32 cellular contexts compared by ENCODE assay signal in the genomic region with DNA sequence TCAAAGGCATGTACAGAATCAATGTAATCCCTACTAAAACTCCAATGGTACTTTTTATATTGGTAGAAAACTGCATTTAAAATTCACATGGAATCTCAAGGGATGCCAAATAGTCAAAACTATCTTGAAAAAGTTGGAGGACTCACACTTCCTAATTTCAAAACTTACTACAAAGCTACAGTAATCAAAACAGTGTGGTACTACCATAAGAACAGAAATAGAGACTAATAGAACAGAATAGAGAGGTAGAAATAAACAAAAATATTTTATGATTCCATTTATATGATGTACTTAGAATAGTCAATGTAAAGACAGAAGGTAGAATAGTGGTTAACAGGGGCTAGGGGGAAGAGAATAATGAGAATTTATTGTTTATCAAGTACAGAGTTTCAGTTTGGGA.
"Had no signal": no experiment of that assay in that cellular context is flagged by ENCODE, and none has a peak within 500 bp of the region (broad histone marks: within the 10 kb centered on the region; RNA-seq: fewer than 3 reads in every experiment).

No MANE protein-coding gene starts in this region.

- DNase-seq: activated CD4-positive, alpha-beta memory T cell treated with anti-CD3 and anti-CD28 coated beads for 36 hours; activated CD4-positive, alpha-beta T cell treated with anti-CD3 and anti-CD28 coated beads for 36 hours; activated CD4-positive, alpha-beta T cell treated with anti-CD3 and anti-CD28 coated beads, Interleukin-2, amount 10 ng/mL, durations not matched to agents 24 days and 14 days; activated CD4-positive, CD25-positive, alpha-beta regulatory T cell; activated CD4-positive, CD25-positive, alpha-beta regulatory T cell treated with anti-CD3 and anti-CD28 coated beads, Interleukin-2, amount 50 U/mL, for 72 hours; activated CD8-positive, alpha-beta memory T cell treated with anti-CD3 and anti-CD28 coated beads, Interleukin-2, amount 10 ng/mL, durations not matched to agents 7 days and 5 days; activated CD8-positive, alpha-beta memory T cell treated with anti-CD3 and anti-CD28 coated beads, Interleukin-2, amount 50 U/mL, for 4 hours; activated CD8-positive, alpha-beta T cell treated with anti-CD3 and anti-CD28 coated beads, Interleukin-2, amount 10 ng/mL, durations not matched to agents 7 days and 5 days; activated effector memory CD4-positive, alpha-beta T cell treated with anti-CD3 and anti-CD28 coated beads, Interleukin-2, amount 50 U/mL, for 16 hours; activated naive CD4-positive, alpha-beta T cell treated with anti-CD3 and anti-CD28 coated beads for 36 hours; activated naive CD8-positive, alpha-beta T cell treated with anti-CD3 and anti-CD28 coated beads for 36 hours; activated naive CD8-positive, alpha-beta T cell treated with anti-CD3 and anti-CD28 coated beads, Interleukin-2, amount 50 U/mL, for 24 hours; activated T-cell treated with anti-CD3 and anti-CD28 coated beads, Interleukin-2, amount 50 U/mL, for 1 hour; adrenal gland; amygdala; aorta; body of pancreas; caudate nucleus; cerebellar nuclear complex; colonic mucosa; effector memory CD4-positive, alpha-beta T cell; endodermal cell; foreskin fibroblast; head of caudate nucleus; T-cell; T1000 had no signal

- H3K27me3 Mint-ChIP-seq: activated CD4-positive, alpha-beta memory T cell treated with anti-CD3 and anti-CD28 coated beads for 36 hours; activated CD4-positive, alpha-beta T cell treated with anti-CD3 and anti-CD28 coated beads for 36 hours; activated CD4-positive, alpha-beta T cell treated with anti-CD3 and anti-CD28 coated beads, Interleukin-2, amount 10 ng/mL, durations not matched to agents 24 days and 14 days; activated CD8-positive, alpha-beta memory T cell treated with anti-CD3 and anti-CD28 coated beads, Interleukin-2, amount 10 ng/mL, durations not matched to agents 7 days and 5 days; activated naive CD4-positive, alpha-beta T cell treated with anti-CD3 and anti-CD28 coated beads, Interleukin-2, amount 50 U/mL, for 24 hours; activated naive CD8-positive, alpha-beta T cell treated with anti-CD3 and anti-CD28 coated beads for 36 hours; activated naive CD8-positive, alpha-beta T cell treated with anti-CD3 and anti-CD28 coated beads, Interleukin-2, amount 50 U/mL, for 24 hours; T-cell had no signal

- ATAC-seq: activated CD4-positive, alpha-beta T cell treated with anti-CD3 and anti-CD28 coated beads for 36 hours; activated CD8-positive, alpha-beta memory T cell treated with anti-CD3 and anti-CD28 coated beads, Interleukin-2, amount 10 ng/mL, durations not matched to agents 7 days and 5 days; activated CD8-positive, alpha-beta T cell treated with anti-CD3 and anti-CD28 coated beads, Interleukin-2, amount 10 ng/mL, durations not matched to agents 7 days and 5 days; activated naive CD8-positive, alpha-beta T cell treated with anti-CD3 and anti-CD28 coated beads, Interleukin-2, amount 50 U/mL, for 24 hours; body of pancreas; esophagus mucosa; T-cell had no signal

- H3K4me1 Mint-ChIP-seq: endodermal cell had no signal

- H3K27ac Mint-ChIP-seq: activated CD4-positive, alpha-beta memory T cell treated with anti-CD3 and anti-CD28 coated beads for 36 hours; activated CD4-positive, alpha-beta T cell treated with anti-CD3 and anti-CD28 coated beads for 36 hours; activated CD4-positive, alpha-beta T cell treated with anti-CD3 and anti-CD28 coated beads, Interleukin-2, amount 10 ng/mL, durations not matched to agents 24 days and 14 days; activated CD8-positive, alpha-beta memory T cell treated with anti-CD3 and anti-CD28 coated beads, Interleukin-2, amount 10 ng/mL, durations not matched to agents 7 days and 5 days; activated CD8-positive, alpha-beta T cell treated with anti-CD3 and anti-CD28 coated beads, Interleukin-2, amount 10 ng/mL, durations not matched to agents 7 days and 5 days; activated naive CD4-positive, alpha-beta T cell treated with anti-CD3 and anti-CD28 coated beads for 36 hours; activated naive CD4-positive, alpha-beta T cell treated with anti-CD3 and anti-CD28 coated beads, Interleukin-2, amount 50 U/mL, for 24 hours; activated naive CD8-positive, alpha-beta T cell treated with anti-CD3 and anti-CD28 coated beads for 36 hours; activated naive CD8-positive, alpha-beta T cell treated with anti-CD3 and anti-CD28 coated beads, Interleukin-2, amount 50 U/mL, for 24 hours; activated T-helper 2 cell treated with anti-CD3 and anti-CD28 coated beads, Interferon-gamma antibody, Interleukin-2, Interleukin-4, amounts not matched to agents 10 μg/mL and 5 μg/mL and 100 μg/mL, durations not matched to agents 14 hours and 24 hours and 36 hours; endodermal cell; T-cell; T-helper 1 cell treated with Interleukin-12 subunit alpha and Interleukin-12 subunit beta and Interleukin-4 antibody, amounts not matched to agents 30 μg/mL and 1 μg/mL, for 36 hours; T-helper 2 cell treated with Interferon-gamma antibody and Interleukin-4, amounts not matched to agents 5 μg/mL and 100 μg/mL, for 36 hours had no signal

- FAIRE-seq: frontal cortex had no signal

- H3K9me3 Mint-ChIP-seq: activated CD4-positive, alpha-beta memory T cell treated with anti-CD3 and anti-CD28 coated beads for 36 hours; activated CD4-positive, alpha-beta T cell treated with anti-CD3 and anti-CD28 coated beads, Interleukin-2, amount 10 ng/mL, durations not matched to agents 24 days and 14 days; activated naive CD4-positive, alpha-beta T cell treated with anti-CD3 and anti-CD28 coated beads for 36 hours; activated naive CD4-positive, alpha-beta T cell treated with anti-CD3 and anti-CD28 coated beads, Interleukin-2, amount 50 U/mL, for 24 hours; activated naive CD8-positive, alpha-beta T cell treated with anti-CD3 and anti-CD28 coated beads, Interleukin-2, amount 50 U/mL, for 24 hours; T-cell had no signal

- H3K4me3 Mint-ChIP-seq: activated CD4-positive, alpha-beta memory T cell treated with anti-CD3 and anti-CD28 coated beads for 36 hours; activated CD4-positive, alpha-beta T cell treated with anti-CD3 and anti-CD28 coated beads for 36 hours; activated CD4-positive, alpha-beta T cell treated with anti-CD3 and anti-CD28 coated beads, Interleukin-2, amount 10 ng/mL, durations not matched to agents 24 days and 14 days; activated CD8-positive, alpha-beta memory T cell treated with anti-CD3 and anti-CD28 coated beads, Interleukin-2, amount 10 ng/mL, durations not matched to agents 7 days and 5 days; activated CD8-positive, alpha-beta T cell treated with anti-CD3 and anti-CD28 coated beads, Interleukin-2, amount 10 ng/mL, durations not matched to agents 7 days and 5 days; activated naive CD4-positive, alpha-beta T cell treated with anti-CD3 and anti-CD28 coated beads for 36 hours; activated naive CD4-positive, alpha-beta T cell treated with anti-CD3 and anti-CD28 coated beads, Interleukin-2, amount 50 U/mL, for 24 hours; activated naive CD8-positive, alpha-beta T cell treated with anti-CD3 and anti-CD28 coated beads for 36 hours; activated naive CD8-positive, alpha-beta T cell treated with anti-CD3 and anti-CD28 coated beads, Interleukin-2, amount 50 U/mL, for 24 hours; endodermal cell; T-cell; T-helper 1 cell treated with Interleukin-12 subunit alpha and Interleukin-12 subunit beta and Interleukin-4 antibody, amounts not matched to agents 30 μg/mL and 1 μg/mL, for 36 hours; T-helper 2 cell treated with Interferon-gamma antibody and Interleukin-4, amounts not matched to agents 5 μg/mL and 100 μg/mL, for 36 hours had no signal

- H3K9me3 ChIP-seq: adrenal gland, body of pancreas, colonic mucosa had no signal
